10 cellular contexts compared by ENCODE assay signal in the genomic region with DNA sequence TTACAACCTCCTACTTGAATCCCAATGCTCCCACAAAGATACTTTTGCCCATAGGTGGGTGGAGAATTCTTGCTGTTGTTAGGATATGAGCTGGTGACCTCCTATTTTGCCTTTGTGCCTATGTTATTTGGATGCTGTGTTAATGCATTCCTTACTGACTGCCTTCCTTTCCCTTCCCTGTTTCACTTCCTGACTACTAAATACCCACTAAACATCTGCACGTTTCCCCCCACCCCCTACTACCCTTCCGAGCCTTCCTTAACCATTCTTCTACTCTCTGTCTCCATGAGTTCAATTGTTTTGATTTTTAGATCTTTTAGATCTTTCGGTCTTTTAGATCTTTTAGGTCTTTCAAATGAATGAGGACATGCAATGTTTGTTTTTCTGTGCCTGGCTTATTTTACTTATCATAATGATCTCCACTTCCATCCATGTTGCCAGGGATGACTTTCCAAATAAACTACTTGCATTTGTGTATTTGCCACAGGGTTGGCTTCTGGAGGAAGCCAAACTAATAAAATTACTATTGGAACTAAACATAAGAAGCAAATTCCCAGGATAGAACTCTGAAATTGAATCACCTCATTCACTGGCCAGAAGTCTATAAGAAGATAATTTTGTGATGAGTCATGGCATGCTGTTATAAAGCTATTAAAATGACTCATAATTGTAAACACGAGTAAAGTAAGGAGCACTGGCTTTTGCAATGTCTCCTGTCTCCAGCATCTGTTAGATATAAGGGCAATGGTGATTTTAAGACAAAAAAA.
A peak's percentile ranks its signal among the peaks of the same experiment; 100 is the strongest.
DNase-seq lines count a peak whose midpoint lies in the region; ATAC-seq and TF ChIP-seq lines count a peak whose summit lies in the region.
"Had no signal": no experiment of that assay in that cellular context is flagged by ENCODE, and none has a peak within 500 bp of the region (broad histone marks: within the 10 kb centered on the region; RNA-seq: fewer than 3 reads in every experiment).

No MANE protein-coding gene starts in this region.

- peaks cover 6% of the 10 kb centered on the region for H3K9me3 Mint-ChIP-seq in activated CD4-positive, alpha-beta T cell treated with anti-CD3 and anti-CD28 coated beads, Interleukin-2, amount 10 ng/mL, durations not matched to agents 24 days and 14 days

- no peaks in the 10 kb centered on the region for H3K4me1 Mint-ChIP-seq in activated CD4-positive, alpha-beta T cell treated with anti-CD3 and anti-CD28 coated beads, Interleukin-2, amount 10 ng/mL, durations not matched to agents 24 days and 14 days

- peaks cover 15% of the 10 kb centered on the region for H3K4me1 ChIP-seq in A673 (ENCODE audit: insufficient read depth, low read length, poor library complexity, severe bottlenecking)

- CTCF ChIA-PET in A673 (lab: Charles Lee): interaction anchor here (0.5 kb wide), 1 partner anchor 1594 kb away, joined by 3 read pairs; no protein-coding TSS in a partner anchor

- no peak overlapping the region for H3K27ac Mint-ChIP-seq in activated CD4-positive, alpha-beta T cell treated with anti-CD3 and anti-CD28 coated beads, Interleukin-2, amount 10 ng/mL, durations not matched to agents 24 days and 14 days

- POLR2A ChIA-PET in A673 (lab: Charles Lee; ENCODE audit: low non-redundant PET): no interaction called here

- H3K4me3 Mint-ChIP-seq in activated CD4-positive, alpha-beta T cell treated with anti-CD3 and anti-CD28 coated beads, Interleukin-2, amount 10 ng/mL, durations not matched to agents 24 days and 14 days: no peak overlapping the region

- no peaks in the 10 kb centered on the region for H3K27me3 Mint-ChIP-seq in activated CD4-positive, alpha-beta T cell treated with anti-CD3 and anti-CD28 coated beads, Interleukin-2, amount 10 ng/mL, durations not matched to agents 24 days and 14 days

- no peaks in the 10 kb centered on the region for H3K27me3 ChIP-seq in A673 (replicated peaks; ENCODE audit: insufficient read depth, low read depth, low read length, poor library complexity)
- H3K27me3 ChIP-seq: tibial nerve had no signal

- H3K27ac ChIP-seq in A673 (ENCODE audit: low read depth, low read length, poor library complexity, severe bottlenecking) (peak overlapping the region; percentile 57), coronary artery (no peak overlapping the region)
- H3K27ac ChIP-seq: tibial nerve had no signal

- no TSS peak for BruUV-seq in A673 (replicated peaks; lab: Mats Ljungman, UMichigan)

- H3K4me3 ChIP-seq in A673 (ENCODE audit: low read depth, low read length, poor library complexity, severe bottlenecking): no peak overlapping the region
- no peak overlapping the region for H3K4me3 ChIP-seq in coronary artery
- H3K4me3 ChIP-seq: tibial nerve had no signal

- no peaks in the 10 kb centered on the region for H3K36me3 ChIP-seq in A673 (ENCODE audit: insufficient read depth, low read length, poor library complexity, severe bottlenecking)
- H3K36me3 ChIP-seq: tibial nerve had no signal

- H3K9me3 ChIP-seq in A673 (ENCODE audit: low read depth, low read length, poor library complexity, severe bottlenecking): no peaks in the 10 kb centered on the region
- H3K9me3 ChIP-seq: tibial nerve had no signal

- DNase-seq in A673 (ENCODE audit: low spot score): peak; percentile 90
- DNase-seq in HPDE6-E6E7 (ENCODE audit: extremely low spot score): peak; percentile 37
- DNase-seq in SW 1271 (lab: John Stamatoyannopoulos, UW): peak; percentile 32 to 95
- peak; percentile 83 for DNase-seq in foreskin melanocyte
- no peak for DNase-seq in coronary artery (ENCODE audit: low spot score)
- DNase-seq in activated CD4-positive, alpha-beta T cell treated with anti-CD3 and anti-CD28 coated beads, Interleukin-2, amount 10 ng/mL, durations not matched to agents 24 days and 14 days: no peak
- DNase-seq: DMS79 had no signal

- no peaks in the 10 kb centered on the region for H3K36me3 Mint-ChIP-seq in activated CD4-positive, alpha-beta T cell treated with anti-CD3 and anti-CD28 coated beads, Interleukin-2, amount 10 ng/mL, durations not matched to agents 24 days and 14 days (ENCODE audit: low read depth)

- no peak for TF ChIP-seq CTCF in A673 (conservative IDR thresholded peaks at IDR 0.05; ENCODE audit: low read depth, low read length)
- no peak for TF ChIP-seq CTCF in coronary artery (IDR thresholded peaks at IDR 0.05)

- intact Hi-C loops in A673 (cut with micrococcal nuclease; ENCODE audit: unreplicated experiment): loop anchor here (10.0 kb wide), 1 partner anchor 578 kb away; no protein-coding TSS in a partner anchor
- intact Hi-C loops in activated CD4-positive, alpha-beta T cell treated with anti-CD3 and anti-CD28 coated beads, Interleukin-2, amount 10 ng/mL, durations not matched to agents 24 days and 14 days (cut with micrococcal nuclease): no loop called here

- ATAC-seq in GM19467 (IDR thresholded peaks at IDR 0.05; ENCODE audit: unreplicated experiment) (no peak), HG03097 (IDR thresholded peaks at IDR 0.05; ENCODE audit: low FRiP score, unreplicated experiment) (no peak)

Comparison
In these comparisons a context has a peak if more than half of its experiments do, and no peak if none do; other contexts are left out.
1. DNase-seq: peak in A673 (single experiment), HPDE6-E6E7 (single experiment), SW 1271 (2 of 2) and foreskin melanocyte (single experiment); none in coronary artery (single experiment) and activated CD4-positive, alpha-beta T cell treated with anti-CD3 and anti-CD28 coated beads, Interleukin-2, amount 10 ng/mL, durations not matched to agents 24 days and 14 days (single experiment).